Comparison of ENCODE assay signal across 13 cellular contexts in genomic region chr2:112836695-112837117, GRCh38. TPM values are rescaled to one million over a fixed set of nuclear protein-coding genes. Genes with fewer than 3 reads are reported as not detected.
DNase-seq lines count a peak whose midpoint lies in the region; ATAC-seq and TF ChIP-seq lines count a peak whose summit lies in the region.
"Had no signal": no experiment of that assay in that cellular context is flagged by ENCODE, and none has a peak within 500 bp of the region (broad histone marks: within the 10 kb centered on the region; RNA-seq: fewer than 3 reads in every experiment).

Gene IL1B (minus strand): TSS chr2:112836779. CDS start chr2:112836229, 550 bp downstream.

- DNase-seq in HL-60 (ENCODE audit: low read depth in 1 of 2, low spot score in 1 of 2): peak; percentile 13 to 83
- peak; percentile 89 for DNase-seq in SKM-1 (lab: John Stamatoyannopoulos, UW; ENCODE audit: unreplicated experiment)
- no peak for DNase-seq in stimulated activated naive B cell treated with anti-CD40 and anti-IgM and Interleukin-4, amounts not matched to agents 10 μg/mL and 1 μg/mL and 100 μg/mL, for 72 hours
- DNase-seq in effector CD4-positive, alpha-beta T cell: no peak
- no peak for DNase-seq in ureter (ENCODE audit: low spot score)
- DNase-seq in stimulated activated naive CD8-positive, alpha-beta T cell treated with anti-CD3 and anti-CD28 coated beads, Interleukin-15, Interleukin-2, amounts not matched to agents 100 U/mL and 50 U/mL, for 24 hours: no peak
- DNase-seq: heart right ventricle, NCI-H187 treated with DMSO at 0.1 percent for 48 hours, substantia nigra had no signal

- H3K9me3 Mint-ChIP-seq in stimulated activated naive B cell treated with anti-CD40 and anti-IgM and Interleukin-4, amounts not matched to agents 10 μg/mL and 1 μg/mL and 100 μg/mL, for 72 hours: no peaks in the 10 kb centered on the region
- H3K9me3 Mint-ChIP-seq: T-helper 1 cell treated with Interleukin-12 subunit alpha and Interleukin-12 subunit beta and Interleukin-4 antibody, amounts not matched to agents 30 μg/mL and 1 μg/mL, for 36 hours had no signal

- peaks cover 0 to 8% (median 0%) of the 10 kb centered on the region in 3 donors for H3K4me1 ChIP-seq in gastroesophageal sphincter
- H3K4me1 ChIP-seq: right atrium auricular region had no signal

- no peaks in the 10 kb centered on the region for H3K9me3 ChIP-seq in gastroesophageal sphincter
- H3K9me3 ChIP-seq: heart right ventricle, right atrium auricular region had no signal

- TF ChIP-seq EP300 in gastroesophageal sphincter (IDR thresholded peaks at IDR 0.05): no peak

- peak within 1 kb of the TSS; percentile 60 for H3K27ac ChIP-seq in HL-60 (replicated peaks)
- no peak within 1 kb of the TSS for H3K27ac ChIP-seq in gastroesophageal sphincter
- H3K27ac ChIP-seq: right atrium auricular region had no signal

- no peak for TF ChIP-seq POLR2A in gastroesophageal sphincter (IDR thresholded peaks at IDR 0.05)

- H3K27me3 Mint-ChIP-seq in stimulated activated naive B cell treated with anti-CD40 and anti-IgM and Interleukin-4, amounts not matched to agents 10 μg/mL and 1 μg/mL and 100 μg/mL, for 72 hours: peaks cover 0 to 3% of the 10 kb centered on the region in 2 donors
- H3K27me3 Mint-ChIP-seq: activated naive CD8-positive, alpha-beta T cell had no signal

- peak; percentile 25 for ATAC-seq in gastroesophageal sphincter
- ATAC-seq in stimulated activated naive B cell treated with anti-CD40 and anti-IgM and Interleukin-4, amounts not matched to agents 10 μg/mL and 1 μg/mL and 100 μg/mL, for 72 hours (replicated peaks): peak; percentile 35 to 55
- no peak for ATAC-seq in stimulated activated naive CD8-positive, alpha-beta T cell treated with anti-CD3 and anti-CD28 coated beads, Interleukin-15, Interleukin-2, amounts not matched to agents 100 U/mL and 50 U/mL, for 24 hours
- ATAC-seq: heart right ventricle had no signal

- H3K4me3 Mint-ChIP-seq in stimulated activated naive B cell treated with anti-CD40 and anti-IgM and Interleukin-4, amounts not matched to agents 10 μg/mL and 1 μg/mL and 100 μg/mL, for 72 hours: peak within 1 kb of the TSS; percentile 30 to 60
- H3K4me3 Mint-ChIP-seq: activated naive CD8-positive, alpha-beta T cell; T-helper 1 cell treated with Interleukin-12 subunit alpha and Interleukin-12 subunit beta and Interleukin-4 antibody, amounts not matched to agents 30 μg/mL and 1 μg/mL, for 36 hours had no signal

- H3K4me3 ChIP-seq in HL-60 (replicated peaks; ENCODE audit: insufficient read depth, low read length) (peak within 1 kb of the TSS; percentile 1; the same call in 1 of the 2 replicates), gastroesophageal sphincter (no peak within 1 kb of the TSS)
- H3K4me3 ChIP-seq: right atrium auricular region had no signal

- H3K27me3 ChIP-seq in HL-60 (ENCODE audit: insufficient read depth, poor library complexity, severe bottlenecking): no peaks in the 10 kb centered on the region
- no peaks in the 10 kb centered on the region for H3K27me3 ChIP-seq in gastroesophageal sphincter
- H3K27me3 ChIP-seq: right atrium auricular region had no signal

- H3K36me3 Mint-ChIP-seq in stimulated activated naive B cell treated with anti-CD40 and anti-IgM and Interleukin-4, amounts not matched to agents 10 μg/mL and 1 μg/mL and 100 μg/mL, for 72 hours: no peaks in the 10 kb centered on the region
- H3K36me3 Mint-ChIP-seq: activated naive CD8-positive, alpha-beta T cell had no signal

- peak within 1 kb of the TSS; percentile 1 for H3K27ac Mint-ChIP-seq in stimulated activated naive B cell treated with anti-CD40 and anti-IgM and Interleukin-4, amounts not matched to agents 10 μg/mL and 1 μg/mL and 100 μg/mL, for 72 hours
- H3K27ac Mint-ChIP-seq: activated naive CD8-positive, alpha-beta T cell; T-helper 1 cell treated with Interleukin-12 subunit alpha and Interleukin-12 subunit beta and Interleukin-4 antibody, amounts not matched to agents 30 μg/mL and 1 μg/mL, for 36 hours had no signal

- TF ChIP-seq CTCF in HL-60 (IDR thresholded peaks at IDR 0.05; ENCODE audit: insufficient read depth, low read length): no peak
- TF ChIP-seq CTCF in gastroesophageal sphincter (IDR thresholded peaks at IDR 0.05): no peak

- WGBS in gastroesophageal sphincter (ENCODE audit: low coverage in 1 of 2), 2 donors: 46 to 49% methylated on average over 4 of the region's 4 CpGs

- H3K36me3 ChIP-seq in gastroesophageal sphincter: no peaks in the 10 kb centered on the region
- H3K36me3 ChIP-seq: heart right ventricle, right atrium auricular region had no signal

- peaks cover 43 to 60% of the 10 kb centered on the region in 2 donors for H3K4me1 Mint-ChIP-seq in stimulated activated naive B cell treated with anti-CD40 and anti-IgM and Interleukin-4, amounts not matched to agents 10 μg/mL and 1 μg/mL and 100 μg/mL, for 72 hours

RNA-seq across cellular contexts. Expression of gene IL1B, which starts in this region (rescaled TPM):
- total RNA-seq in gastroesophageal sphincter (1 to 10 TPM in 2 of 4 donors, not detected in 2; 2.7 to 3.2 TPM), ureter (3.5 TPM)

Comparison
In these comparisons a context has a peak if more than half of its experiments do, and no peak if none do; other contexts are left out.
1. DNase-seq: peak in HL-60 (2 of 2) and SKM-1 (single experiment); none in stimulated activated naive B cell treated with anti-CD40 and anti-IgM and Interleukin-4, amounts not matched to agents 10 μg/mL and 1 μg/mL and 100 μg/mL, for 72 hours (single experiment), effector CD4-positive, alpha-beta T cell (single experiment), ureter (single experiment) and stimulated activated naive CD8-positive, alpha-beta T cell treated with anti-CD3 and anti-CD28 coated beads, Interleukin-15, Interleukin-2, amounts not matched to agents 100 U/mL and 50 U/mL, for 24 hours (single experiment).